1 cellular context compared by ENCODE assay signal in genomic region chr1:30895942-30896660, GRCh38.
TF ChIP-seq lines count a peak whose summit lies in the region.

No MANE protein-coding gene starts in this region.

TF ChIP-seq in K562, 482 proteins besides CTCF, POLR2A, EP300 and RAD21 (continued from another document and continues in another):
- TF ChIP-seq ZNF655 (CRISPR knock-in tag; IDR thresholded peaks at IDR 0.05) (no peak), MAX (CRISPR knock-in tag; IDR thresholded peaks at IDR 0.05) (no peak), CREBBP (IDR thresholded peaks at IDR 0.05; ENCODE audit: low read depth, low read length) (no peak), RAD51 (IDR thresholded peaks at IDR 0.05; ENCODE audit: borderline replicate concordance, low read depth) (no peak), NR0B1 (IDR thresholded peaks at IDR 0.05; ENCODE audit: partially characterized antibody) (no peak), KAT8 (IDR thresholded peaks at IDR 0.05; ENCODE audit: low read depth) (no peak), KAT7 (CRISPR knock-in tag; IDR thresholded peaks at IDR 0.05; ENCODE audit: borderline replicate concordance) (no peak), ZNF124 (CRISPR knock-in tag; IDR thresholded peaks at IDR 0.05) (no peak), CREM (IDR thresholded peaks at IDR 0.05; ENCODE audit: low read depth) (0 out of 2 replicates have a peak, but pooled peaks have one; percentile 0), FOXK1 (CRISPR knock-in tag; IDR thresholded peaks at IDR 0.05; ENCODE audit: borderline replicate concordance) (no peak), BHLHE40 (IDR thresholded peaks at IDR 0.05; ENCODE audit: low read length) (no peak), ZNF311 (CRISPR knock-in tag; IDR thresholded peaks at IDR 0.05) (no peak), ZNF318 (IDR thresholded peaks at IDR 0.05; ENCODE audit: borderline replicate concordance in 1 of 2, low read depth in 1 of 2) (peak in 1 of 2 experiments; percentile 57; a peak in 1 of 4 replicates), HEY1 (CRISPR knock-in tag; IDR thresholded peaks at IDR 0.05; ENCODE audit: borderline replicate concordance) (0 out of 2 replicates have a peak, but pooled peaks have one; percentile 13), ELK3 (CRISPR knock-in tag; IDR thresholded peaks at IDR 0.05) (no peak), SRSF3 (IDR thresholded peaks at IDR 0.05; ENCODE audit: insufficient read depth, low read length) (no peak), ZFP36 (IDR thresholded peaks at IDR 0.05; ENCODE audit: low read depth, low read length, partially characterized antibody) (no peak), NUFIP1 (IDR thresholded peaks at IDR 0.05; ENCODE audit: partially characterized antibody) (no peak), GTF2F1 (IDR thresholded peaks at IDR 0.05; ENCODE audit: low read depth, low read length) (no peak), C11orf30 (IDR thresholded peaks at IDR 0.05; ENCODE audit: low read depth) (no peak), ZBTB43 (CRISPR knock-in tag; IDR thresholded peaks at IDR 0.05) (no peak), CHD4 (IDR thresholded peaks at IDR 0.05; ENCODE audit: insufficient read depth, insufficient replicate concordance, low read depth, low read length, poor library complexity, severe bottlenecking) (no peak), ZNF830 (CRISPR knock-in tag; IDR thresholded peaks at IDR 0.05) (0 out of 2 replicates have a peak, but pooled peaks have one; percentile 51), ZBED1 (IDR thresholded peaks at IDR 0.05) (no peak), CUX1 (CRISPR knock-in tag; IDR thresholded peaks at IDR 0.05) (no peak), SREBF1 (IDR thresholded peaks at IDR 0.05; ENCODE audit: borderline replicate concordance, low read depth, low read length) (no peak), PKNOX1 (IDR thresholded peaks at IDR 0.05) (0 out of 2 replicates have a peak, but pooled peaks have one; percentile 21), ZNF398 (CRISPR knock-in tag; IDR thresholded peaks at IDR 0.05) (no peak), SMAD3 (CRISPR knock-in tag; conservative IDR thresholded peaks at IDR 0.05) (no peak), ZNF696 (CRISPR knock-in tag; conservative IDR thresholded peaks at IDR 0.05) (no peak), THRAP3 (IDR thresholded peaks at IDR 0.05; ENCODE audit: borderline replicate concordance) (no peak), CHD1 (IDR thresholded peaks at IDR 0.05; ENCODE audit: low read length) (no peak), MEIS2 (IDR thresholded peaks at IDR 0.05; ENCODE audit: partially characterized antibody) (no peak), CBFB (CRISPR knock-in tag; IDR thresholded peaks at IDR 0.05) (no peak), MAFF (IDR thresholded peaks at IDR 0.05; ENCODE audit: low read length) (no peak), ZSCAN29 (IDR thresholded peaks at IDR 0.05) (no peak), ATF4 (CRISPR knock-in tag; IDR thresholded peaks at IDR 0.05) (peak; percentile 92)
